ENCODE assay signal across 11 cellular contexts in genomic region chr12:56029166-56029519, GRCh38. TPM values are rescaled to one million over a fixed set of nuclear protein-coding genes. Genes with fewer than 3 reads are reported as not detected.
A peak's percentile ranks its signal among the peaks of the same experiment; 100 is the strongest.
DNase-seq lines count a peak whose midpoint lies in the region; ATAC-seq and TF ChIP-seq lines count a peak whose summit lies in the region.
"Had no signal": no experiment of that assay in that cellular context is flagged by ENCODE, and none has a peak within 500 bp of the region (broad histone marks: within the 10 kb centered on the region; RNA-seq: fewer than 3 reads in every experiment).

No MANE protein-coding gene starts in this region.

- H3K36me3 ChIP-seq in left lung: peaks cover 0 to 49% of the 10 kb centered on the region in 2 donors

- no peaks in the 10 kb centered on the region for H3K27me3 ChIP-seq in left lung
- H3K27me3 ChIP-seq: upper lobe of left lung had no signal

- no peak overlapping the region for H3K4me3 ChIP-seq in left lung
- H3K4me3 ChIP-seq: upper lobe of left lung had no signal

- H3K27ac ChIP-seq in 22Rv1: peak overlapping the region; percentile 25
- H3K27ac ChIP-seq in left lung: peak overlapping the region; percentile 28 to 33

- peaks cover 4 to 8% of the 10 kb centered on the region in 2 donors for H3K4me1 ChIP-seq in left lung

- peak; percentile 43 for ATAC-seq in left lung
- ATAC-seq in GM18858 (IDR thresholded peaks at IDR 0.05; ENCODE audit: unreplicated experiment): no peak
- no peak for ATAC-seq in HG03432 (IDR thresholded peaks at IDR 0.05; ENCODE audit: unreplicated experiment)
- no peak for ATAC-seq in HG03039 (IDR thresholded peaks at IDR 0.05; ENCODE audit: unreplicated experiment)
- ATAC-seq in HG03139 (IDR thresholded peaks at IDR 0.05; ENCODE audit: unreplicated experiment): no peak

- intact Hi-C loops in left lung (cut with DNase I): no loop called here

- TF ChIP-seq CTCF in 22Rv1 (IDR thresholded peaks at IDR 0.05) (no peak), left lung (IDR thresholded peaks at IDR 0.05) (no peak)

- peak; percentile 40 for DNase-seq in HCEC 1CT
- DNase-seq in astrocyte of the hippocampus (ENCODE audit: low read depth, low spot score): peak; percentile 43
- peak in 1 of 2 donors; percentile 40 for DNase-seq in left lung
- DNase-seq: kidney had no signal

- no peaks in the 10 kb centered on the region for H3K9me3 ChIP-seq in left lung
- H3K9me3 ChIP-seq: upper lobe of left lung had no signal

RNA-seq across cellular contexts. Expression of gene IKZF4, which starts 8.3 kb away (rescaled TPM):
- 1 to 10 TPM; 7.5 to 8.5 TPM for total RNA-seq in left lung

RNA-seq across cellular contexts. Expression of gene RPS26, which starts 12.6 kb away (rescaled TPM):
- 10 to 100 TPM; 37.9 to 43.1 TPM for total RNA-seq in left lung

RNA-seq across cellular contexts. Expression of gene SUOX, which starts 32.1 kb away (rescaled TPM):
- 10 to 100 TPM; 26.1 to 26.3 TPM for total RNA-seq in left lung

RNA-seq across cellular contexts. Expression of gene ERBB3, which starts 50.8 kb away (rescaled TPM):
- 10 to 100 TPM; 38.6 to 88.8 TPM for total RNA-seq in left lung
- total RNA-seq: OCI-LY7 had no signal

RNA-seq across cellular contexts. Expression of gene RAB5B, which starts 55.3 kb away (rescaled TPM):
- 100 to 1,000 TPM; 116 to 175 TPM for total RNA-seq in left lung
